In genomic region chr12:107684029-107684790, GRCh38 we compare ENCODE assay signal across 8 cellular contexts. TPM values are rescaled to one million over a fixed set of nuclear protein-coding genes. Genes with fewer than 3 reads are reported as not detected.
DNase-seq lines count a peak whose midpoint lies in the region; ATAC-seq lines count a peak whose summit lies in the region.

No MANE protein-coding gene starts in this region.

- H3K23ac ChIP-seq in neuronal stem cell (ENCODE audit: low read depth, low read length, poor library complexity) = no peak overlapping the region

- no peak overlapping the region for H3K27ac ChIP-seq in neuronal stem cell (replicated peaks; ENCODE audit: low read length)

- no peak overlapping the region for H3K4ac ChIP-seq in neuronal stem cell (ENCODE audit: low read length)

- ATAC-seq in central memory CD8-positive, alpha-beta T cell (replicated peaks; ENCODE audit: extremely low read depth, poor library complexity, severe bottlenecking) = no peak
- no peak for ATAC-seq in GM21576 (IDR thresholded peaks at IDR 0.05; ENCODE audit: unreplicated experiment)

- peaks cover 4 to 8% of the 10 kb centered on the region in 2 donors for H3K4me1 ChIP-seq in neuronal stem cell (ENCODE audit: control insufficient read depth in 2 of 2, insufficient read depth in 1 of 2, low read depth in 1 of 2, low read length in 2 of 2)

- H3K4me2 ChIP-seq in neuronal stem cell (ENCODE audit: insufficient read depth, low read length, poor library complexity, severe bottlenecking) = no peak overlapping the region

- peaks cover 33% of the 10 kb centered on the region for H3K4me1 Mint-ChIP-seq in central memory CD8-positive, alpha-beta T cell

- peaks cover 17% of the 10 kb centered on the region for H3K36me3 Mint-ChIP-seq in central memory CD8-positive, alpha-beta T cell (ENCODE audit: insufficient read depth)

- peaks cover 7% of the 10 kb centered on the region for H3K79me1 ChIP-seq in neuronal stem cell (ENCODE audit: low read depth, low read length)

- no CpG with 5 or more reads among the region's 3 CpGs for WGBS in neuronal stem cell (ENCODE audit: extremely low coverage in 2 of 2, insufficient read length in 2 of 2, insufficient replicate concordance in 1 of 2), 2 donors

- H3K9me3 Mint-ChIP-seq in central memory CD8-positive, alpha-beta T cell = no peaks in the 10 kb centered on the region

- no peaks in the 10 kb centered on the region for H3K27me3 Mint-ChIP-seq in central memory CD8-positive, alpha-beta T cell

- no peak overlapping the region for H3K18ac ChIP-seq in neuronal stem cell (ENCODE audit: low read length)

- H3K27me3 ChIP-seq in neuronal stem cell (ENCODE audit: control insufficient read depth in 3 of 3, insufficient read depth in 3 of 3, low read depth in 1 of 3, low read length in 3 of 3) = peaks cover 0 to 25% (median 0%) of the 10 kb centered on the region in 3 experiments

- no peak overlapping the region for H2BK15ac ChIP-seq in neuronal stem cell (ENCODE audit: low read length)

- H2AFZ ChIP-seq in neuronal stem cell (ENCODE audit: low read length) = peak overlapping the region; percentile 97

- peak overlapping the region; percentile 96 for H3K27ac Mint-ChIP-seq in central memory CD8-positive, alpha-beta T cell (ENCODE audit: low read depth)

- H2BK120ac ChIP-seq in neuronal stem cell (ENCODE audit: low read depth, low read length) = no peak overlapping the region

- peak overlapping the region in 1 of 2 donors; percentile 99 for H3K4me3 ChIP-seq in neuronal stem cell (ENCODE audit: low read length in 2 of 2)

- DNase-seq in DMS53 (lab: John Stamatoyannopoulos, UW) (peak; percentile 32), DMS53 treated with DMSO at 0.1 percent for 48 hours (lab: John Stamatoyannopoulos, UW; ENCODE audit: unreplicated experiment) (no peak), NAMALWA (ENCODE audit: low spot score) (peak; percentile 13), neuronal stem cell (ENCODE audit: low spot score) (no peak), SK-N-DZ (ENCODE audit: low spot score) (no peak)
- no peak for DNase-seq in central memory CD8-positive, alpha-beta T cell (ENCODE audit: low spot score in 2 of 2)
- DNase-seq in NK-92 treated with Interleukin-12 subunit alpha and Interleukin-12 subunit beta, amount 100 ng/mL, for 24 hours (lab: John Stamatoyannopoulos, UW) = no peak

- H4K8ac ChIP-seq in neuronal stem cell (ENCODE audit: low read depth, low read length) = no peak overlapping the region

- peak overlapping the region; percentile 98 for H3K4me3 Mint-ChIP-seq in central memory CD8-positive, alpha-beta T cell

- no peak overlapping the region for H2BK5ac ChIP-seq in neuronal stem cell (ENCODE audit: low read length)

- peaks cover 2 to 18% of the 10 kb centered on the region in 2 donors for H3K36me3 ChIP-seq in neuronal stem cell (replicated peaks in 1 of 2; ENCODE audit: control insufficient read depth in 2 of 2, insufficient read depth in 2 of 2, low read length in 2 of 2)

- H2BK12ac ChIP-seq in neuronal stem cell (ENCODE audit: low read length) = no peak overlapping the region

- no peak overlapping the region for H2AK5ac ChIP-seq in neuronal stem cell (ENCODE audit: low read depth, low read length)

- H4K91ac ChIP-seq in neuronal stem cell (ENCODE audit: low read depth, low read length, poor library complexity) = no peak overlapping the region

- H3K9me3 ChIP-seq in neuronal stem cell (replicated peaks in 1 of 2; ENCODE audit: control insufficient read depth in 2 of 2, insufficient read depth in 1 of 2, low read depth in 1 of 2, low read length in 2 of 2) = no peaks in the 10 kb centered on the region

- no peak overlapping the region for H3K9ac ChIP-seq in neuronal stem cell (ENCODE audit: low read depth, low read length, poor library complexity)

- H3K14ac ChIP-seq in neuronal stem cell (ENCODE audit: low read length) = no peak overlapping the region

RNA-seq across cellular contexts. Expression of gene PWP1, which starts 1.4 kb away (rescaled TPM):
- 49.5 TPM for polyA plus RNA-seq in neuronal stem cell (2013, experiment 1 of 2)
- polyA plus RNA-seq in neuronal stem cell (2013, experiment 2 of 2) = 56.3 TPM
- 95.4 and 98.1 TPM in 2 replicates for polyA plus RNA-seq in SK-N-DZ (2014; cell fraction: cytosol; rRNA removed)
- polyA plus RNA-seq in SK-N-DZ (2014; cell fraction: nucleus; rRNA removed) = 61.1 and 81.2 TPM in 2 replicates

Comparison
In these comparisons a context has a peak if more than half of its experiments do, and no peak if none do; other contexts are left out.
1. DNase-seq: peak in DMS53 (single experiment) and NAMALWA (single experiment); none in DMS53 treated with DMSO at 0.1 percent for 48 hours (single experiment), central memory CD8-positive, alpha-beta T cell (0 of 2), neuronal stem cell (single experiment), NK-92 treated with Interleukin-12 subunit alpha and Interleukin-12 subunit beta, amount 100 ng/mL, for 24 hours (single experiment) and SK-N-DZ (single experiment).